ENCODE assay signal across 16 cellular contexts in genomic region chr10:32150532-32151101, GRCh38.
DNase-seq lines count a peak whose midpoint lies in the region; ATAC-seq and TF ChIP-seq lines count a peak whose summit lies in the region.
"Had no signal": no experiment of that assay in that cellular context is flagged by ENCODE, and none has a peak within 500 bp of the region (broad histone marks: within the 10 kb centered on the region; RNA-seq: fewer than 3 reads in every experiment).

No MANE protein-coding gene starts in this region.

- no peak for DNase-seq in activated naive CD4-positive, alpha-beta T cell treated with anti-CD3 and anti-CD28 coated beads for 36 hours
- peak; percentile 32 for DNase-seq in activated T-helper 2 cell treated with anti-CD3 and anti-CD28 coated beads, Interferon-gamma antibody, Interleukin-2, Interleukin-4, amounts not matched to agents 10 μg/mL and 5 μg/mL and 100 μg/mL, durations not matched to agents 14 hours and 24 hours and 36 hours (ENCODE audit: low spot score)
- DNase-seq in fibroblast of the aortic adventitia (ENCODE audit: low read depth) (peak; percentile 22), DMS153 treated with DMSO at 0.1 percent for 48 hours (lab: John Stamatoyannopoulos, UW; ENCODE audit: unreplicated experiment) (no peak), NCI-H82 treated with DMSO at 0.1 percent for 48 hours (lab: John Stamatoyannopoulos, UW; ENCODE audit: unreplicated experiment) (no peak)
- DNase-seq: DMS 273 treated with DMSO at 0.1 percent for 48 hours; foreskin keratinocyte; NCI-H1048; NCI-H2227 treated with DMSO at 0.1 percent for 48 hours; occipital lobe; SJCRH30; stimulated activated CD4-positive, alpha-beta T cell treated with anti-CD3 and anti-CD28 coated beads, Interleukin-15, amount 100 ng/mL, for 24 hours had no signal

- H3K9me3 Mint-ChIP-seq in activated naive CD4-positive, alpha-beta T cell treated with anti-CD3 and anti-CD28 coated beads, Interleukin-2, amount 50 U/mL, for 24 hours = no peaks in the 10 kb centered on the region
- H3K9me3 Mint-ChIP-seq in activated naive CD4-positive, alpha-beta T cell treated with anti-CD3 and anti-CD28 coated beads for 36 hours = peaks cover 10% of the 10 kb centered on the region
- H3K9me3 Mint-ChIP-seq in activated T-helper 2 cell treated with anti-CD3 and anti-CD28 coated beads, Interferon-gamma antibody, Interleukin-2, Interleukin-4, amounts not matched to agents 10 μg/mL and 5 μg/mL and 100 μg/mL, durations not matched to agents 14 hours and 24 hours and 36 hours = peaks cover 23% of the 10 kb centered on the region

- H3K4me1 ChIP-seq in subcutaneous abdominal adipose tissue (ENCODE audit: control insufficient read depth in 5 of 5, insufficient read depth in 5 of 5, low read length in 5 of 5) = peaks cover 6 to 16% (median 10%) of the 10 kb centered on the region in 5 donors

- H3K9me3 ChIP-seq in subcutaneous abdominal adipose tissue (ENCODE audit: control insufficient read depth in 5 of 5, low read length in 5 of 5) = peaks cover 2 to 9% (median 4%) of the 10 kb centered on the region in 5 donors
- H3K9me3 ChIP-seq: thoracic aorta had no signal

- intact Hi-C loops in activated naive CD4-positive, alpha-beta T cell treated with anti-CD3 and anti-CD28 coated beads for 36 hours (cut with micrococcal nuclease) = no loop called here
- intact Hi-C loops in activated T-helper 2 cell treated with anti-CD3 and anti-CD28 coated beads, Interferon-gamma antibody, Interleukin-2, Interleukin-4, amounts not matched to agents 10 μg/mL and 5 μg/mL and 100 μg/mL, durations not matched to agents 14 hours and 24 hours and 36 hours (cut with micrococcal nuclease) = loop anchor here (5.0 to 10.0 kb wide), 2 partner anchors 223 to 1104 kb away; partner anchors contain the start of gene ARHGAP12

- no peaks in the 10 kb centered on the region for H3K36me3 ChIP-seq in subcutaneous abdominal adipose tissue (ENCODE audit: control insufficient read depth in 5 of 5, insufficient read depth in 5 of 5, low read length in 5 of 5)
- H3K36me3 ChIP-seq: SJCRH30, thoracic aorta had no signal

- H3K36me3 Mint-ChIP-seq in activated naive CD4-positive, alpha-beta T cell treated with anti-CD3 and anti-CD28 coated beads, Interleukin-2, amount 50 U/mL, for 24 hours = peaks cover 2% of the 10 kb centered on the region
- peaks cover 2% of the 10 kb centered on the region for H3K36me3 Mint-ChIP-seq in activated naive CD4-positive, alpha-beta T cell treated with anti-CD3 and anti-CD28 coated beads for 36 hours (ENCODE audit: low read depth)
- H3K36me3 Mint-ChIP-seq in activated T-helper 2 cell treated with anti-CD3 and anti-CD28 coated beads, Interferon-gamma antibody, Interleukin-2, Interleukin-4, amounts not matched to agents 10 μg/mL and 5 μg/mL and 100 μg/mL, durations not matched to agents 14 hours and 24 hours and 36 hours (ENCODE audit: low read depth) = peaks cover 25% of the 10 kb centered on the region

- H3K27me3 ChIP-seq in subcutaneous abdominal adipose tissue (ENCODE audit: control insufficient read depth in 5 of 5, insufficient read depth in 4 of 5, low read length in 5 of 5) = peaks cover 0 to 3% (median 0%) of the 10 kb centered on the region in 5 donors
- H3K27me3 ChIP-seq: foreskin keratinocyte, SJCRH30 had no signal

- TF ChIP-seq CTCF in fibroblast of the aortic adventitia (IDR thresholded peaks at IDR 0.05; ENCODE audit: insufficient read depth, low read length) = no peak

- no peak for ATAC-seq in HG03457 (IDR thresholded peaks at IDR 0.05; ENCODE audit: unreplicated experiment)
- ATAC-seq: foreskin keratinocyte had no signal

- CTCF ChIA-PET in activated naive CD4-positive, alpha-beta T cell treated with anti-CD3 and anti-CD28 coated beads for 36 hours (lab: Charles Lee) = interaction anchor here (0.7 kb wide), 2 partner anchors 9 to 21 kb away, joined by 4 read pairs; no protein-coding TSS in a partner anchor

- H3K4me1 Mint-ChIP-seq in activated naive CD4-positive, alpha-beta T cell treated with anti-CD3 and anti-CD28 coated beads, Interleukin-2, amount 50 U/mL, for 24 hours = peaks cover 22% of the 10 kb centered on the region
- H3K4me1 Mint-ChIP-seq in activated naive CD4-positive, alpha-beta T cell treated with anti-CD3 and anti-CD28 coated beads for 36 hours (ENCODE audit: low read depth) = peaks cover 21% of the 10 kb centered on the region
- peaks cover 57% of the 10 kb centered on the region for H3K4me1 Mint-ChIP-seq in activated T-helper 2 cell treated with anti-CD3 and anti-CD28 coated beads, Interferon-gamma antibody, Interleukin-2, Interleukin-4, amounts not matched to agents 10 μg/mL and 5 μg/mL and 100 μg/mL, durations not matched to agents 14 hours and 24 hours and 36 hours (ENCODE audit: low read depth)

- peak overlapping the region in 1 of 5 donors; percentile 21 for H3K9ac ChIP-seq in subcutaneous abdominal adipose tissue (ENCODE audit: low read length in 5 of 5)

- peak overlapping the region; percentile 33 for H3K4me3 Mint-ChIP-seq in activated naive CD4-positive, alpha-beta T cell treated with anti-CD3 and anti-CD28 coated beads, Interleukin-2, amount 50 U/mL, for 24 hours
- H3K4me3 Mint-ChIP-seq in activated naive CD4-positive, alpha-beta T cell treated with anti-CD3 and anti-CD28 coated beads for 36 hours = no peak overlapping the region
- peak overlapping the region; percentile 50 for H3K4me3 Mint-ChIP-seq in activated T-helper 2 cell treated with anti-CD3 and anti-CD28 coated beads, Interferon-gamma antibody, Interleukin-2, Interleukin-4, amounts not matched to agents 10 μg/mL and 5 μg/mL and 100 μg/mL, durations not matched to agents 14 hours and 24 hours and 36 hours (ENCODE audit: low read depth)

- H3K27ac Mint-ChIP-seq in activated naive CD4-positive, alpha-beta T cell treated with anti-CD3 and anti-CD28 coated beads, Interleukin-2, amount 50 U/mL, for 24 hours = no peak overlapping the region
- H3K27ac Mint-ChIP-seq in activated naive CD4-positive, alpha-beta T cell treated with anti-CD3 and anti-CD28 coated beads for 36 hours = no peak overlapping the region
- peak overlapping the region; percentile 94 for H3K27ac Mint-ChIP-seq in activated T-helper 2 cell treated with anti-CD3 and anti-CD28 coated beads, Interferon-gamma antibody, Interleukin-2, Interleukin-4, amounts not matched to agents 10 μg/mL and 5 μg/mL and 100 μg/mL, durations not matched to agents 14 hours and 24 hours and 36 hours

- H3K4me3 ChIP-seq in fibroblast of the aortic adventitia (ENCODE audit: low read depth, low read length) (no peak overlapping the region), subcutaneous abdominal adipose tissue (ENCODE audit: low read depth in 1 of 5, low read length in 5 of 5) (no peak overlapping the region)
- H3K4me3 ChIP-seq: SJCRH30, thoracic aorta had no signal

- H3K27ac ChIP-seq in subcutaneous abdominal adipose tissue (ENCODE audit: low read depth, low read length) = peak overlapping the region; percentile 92
- H3K27ac ChIP-seq: SJCRH30 had no signal

- no peaks in the 10 kb centered on the region for H3K27me3 Mint-ChIP-seq in activated naive CD4-positive, alpha-beta T cell treated with anti-CD3 and anti-CD28 coated beads, Interleukin-2, amount 50 U/mL, for 24 hours
- H3K27me3 Mint-ChIP-seq in activated naive CD4-positive, alpha-beta T cell treated with anti-CD3 and anti-CD28 coated beads for 36 hours (ENCODE audit: low read depth) = no peaks in the 10 kb centered on the region
- no peaks in the 10 kb centered on the region for H3K27me3 Mint-ChIP-seq in activated T-helper 2 cell treated with anti-CD3 and anti-CD28 coated beads, Interferon-gamma antibody, Interleukin-2, Interleukin-4, amounts not matched to agents 10 μg/mL and 5 μg/mL and 100 μg/mL, durations not matched to agents 14 hours and 24 hours and 36 hours (ENCODE audit: low read depth)

Comparison
In these comparisons a context has a peak if more than half of its experiments do, and no peak if none do; other contexts are left out.
1. DNase-seq: peak in activated T-helper 2 cell treated with anti-CD3 and anti-CD28 coated beads, Interferon-gamma antibody, Interleukin-2, Interleukin-4, amounts not matched to agents 10 μg/mL and 5 μg/mL and 100 μg/mL, durations not matched to agents 14 hours and 24 hours and 36 hours (single experiment) and fibroblast of the aortic adventitia (single experiment); none in activated naive CD4-positive, alpha-beta T cell treated with anti-CD3 and anti-CD28 coated beads for 36 hours (single experiment), DMS153 treated with DMSO at 0.1 percent for 48 hours (single experiment) and NCI-H82 treated with DMSO at 0.1 percent for 48 hours (single experiment).